Comparison of ENCODE assay signal across 28 cellular contexts in the genomic region with DNA sequence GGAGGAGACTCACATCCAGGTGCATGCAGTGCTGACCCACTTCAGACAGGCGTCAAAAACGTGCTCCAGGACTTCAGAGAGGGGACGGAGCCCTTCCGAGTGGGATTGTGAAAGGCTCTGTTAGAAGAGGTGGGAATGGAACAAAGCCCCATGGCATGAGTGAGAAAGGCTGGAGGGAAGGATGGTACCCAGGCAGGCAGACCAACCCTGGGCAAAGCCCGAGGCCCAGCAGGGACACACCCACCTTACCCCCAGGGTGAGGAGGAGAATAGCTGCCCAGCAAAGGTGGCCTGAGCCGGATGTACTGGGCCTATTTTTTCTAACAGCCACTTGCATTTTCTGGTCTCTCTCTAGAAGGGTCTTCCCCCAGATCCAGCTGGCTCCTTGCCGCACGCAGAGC. TPM values are rescaled to one million over a fixed set of nuclear protein-coding genes. Genes with fewer than 3 reads are reported as not detected.
DNase-seq lines count a peak whose midpoint lies in the region; ATAC-seq and TF ChIP-seq lines count a peak whose summit lies in the region.
"Had no signal": no experiment of that assay in that cellular context is flagged by ENCODE, and none has a peak within 500 bp of the region (broad histone marks: within the 10 kb centered on the region; RNA-seq: fewer than 3 reads in every experiment).

No MANE protein-coding gene starts in this region.

- intact Hi-C loops in lower lobe of right lung (cut with DNase I) (no loop called here), testis (cut with DNase I; ENCODE audit: low total_unique reads) (no loop called here)

- H3K36me3 ChIP-seq in Peyer's patch, result no peaks in the 10 kb centered on the region
- H3K36me3 ChIP-seq in RWPE2 (ENCODE audit: low read depth), result no peaks in the 10 kb centered on the region
- H3K36me3 ChIP-seq in lower lobe of right lung, result no peaks in the 10 kb centered on the region
- H3K36me3 ChIP-seq in suprapubic skin, result no peaks in the 10 kb centered on the region
- no peaks in the 10 kb centered on the region for H3K36me3 ChIP-seq in testis (ENCODE audit: low read depth, missing control alignments)

- H3K4me3 ChIP-seq in Peyer's patch (no peak overlapping the region), RWPE2 (ENCODE audit: severe bottlenecking) (no peak overlapping the region), lower lobe of right lung (no peak overlapping the region), suprapubic skin (no peak overlapping the region), testis (no peak overlapping the region)
- H3K4me3 ChIP-seq: GM12878, GM23248 had no signal

- H3K9me3 ChIP-seq in Peyer's patch, result no peaks in the 10 kb centered on the region
- H3K9me3 ChIP-seq in RWPE2 (ENCODE audit: severe bottlenecking), result no peaks in the 10 kb centered on the region
- H3K9me3 ChIP-seq in lower lobe of right lung, result no peaks in the 10 kb centered on the region
- no peaks in the 10 kb centered on the region for H3K9me3 ChIP-seq in suprapubic skin
- H3K9me3 ChIP-seq in testis, result no peaks in the 10 kb centered on the region

- TF ChIP-seq CTCF in Peyer's patch (IDR thresholded peaks at IDR 0.05), result no peak
- TF ChIP-seq CTCF in RWPE2 (IDR thresholded peaks at IDR 0.05; ENCODE audit: poor library complexity, severe bottlenecking), result no peak
- TF ChIP-seq CTCF in lower lobe of right lung (IDR thresholded peaks at IDR 0.05), result no peak
- TF ChIP-seq CTCF in suprapubic skin (IDR thresholded peaks at IDR 0.05), result no peak
- no peak for TF ChIP-seq CTCF in testis (IDR thresholded peaks at IDR 0.05)

- peak in 2 of 3 donors; percentile 19 to 25 for DNase-seq in Peyer's patch
- peak; percentile 32 for DNase-seq in RWPE2 (ENCODE audit: low spot score)
- DNase-seq in lower lobe of right lung, result peak; percentile 30
- peak; percentile 38 to 66 for DNase-seq in suprapubic skin (ENCODE audit: low spot score in 2 of 2)
- no peak for DNase-seq in testis
- no peak for DNase-seq in DMS 273 treated with DMSO at 0.1 percent for 48 hours (lab: John Stamatoyannopoulos, UW)
- DNase-seq: C1 segment of cervical spinal cord; CD4-positive, alpha-beta memory T cell; COR-L47; DMS79; EL; GDM1; GM23248; H7; Karpas-422; NCI-H1092; NCI-H1436; NCI-H187; NCI-H2081 treated with DMSO at 0.1 percent for 48 hours; NCI-H226; NCI-H510A; SHP77 treated with DMSO at 0.1 percent for 48 hours had no signal

- TF ChIP-seq POLR2A in Peyer's patch (IDR thresholded peaks at IDR 0.05) (no peak), suprapubic skin (IDR thresholded peaks at IDR 0.05) (no peak), testis (IDR thresholded peaks at IDR 0.05) (no peak)

- no peaks in the 10 kb centered on the region for H3K4me1 ChIP-seq in Peyer's patch
- H3K4me1 ChIP-seq in RWPE2 (ENCODE audit: insufficient read depth, poor library complexity, severe bottlenecking), result no peaks in the 10 kb centered on the region
- no peaks in the 10 kb centered on the region for H3K4me1 ChIP-seq in lower lobe of right lung
- no peaks in the 10 kb centered on the region for H3K4me1 ChIP-seq in suprapubic skin
- no peaks in the 10 kb centered on the region for H3K4me1 ChIP-seq in testis

- TF ChIP-seq EP300 in suprapubic skin (IDR thresholded peaks at IDR 0.05), result no peak

- H3K27me3 ChIP-seq in Peyer's patch (no peaks in the 10 kb centered on the region), RWPE2 (ENCODE audit: insufficient read depth, poor library complexity, severe bottlenecking) (no peaks in the 10 kb centered on the region), lower lobe of right lung (ENCODE audit: low read depth) (peaks cover 8% of the 10 kb centered on the region), suprapubic skin (peaks cover 15% of the 10 kb centered on the region), testis (no peaks in the 10 kb centered on the region)

- H3K27ac ChIP-seq in Peyer's patch (no peak overlapping the region), RWPE2 (ENCODE audit: poor library complexity, severe bottlenecking) (no peak overlapping the region), lower lobe of right lung (no peak overlapping the region), suprapubic skin (no peak overlapping the region), testis (no peak overlapping the region)
- H3K27ac ChIP-seq: GM23248, RWPE1 had no signal

- 87% methylated on average over 8 of the region's 8 CpGs for WGBS in suprapubic skin
- 90 to 93% methylated on average over 8 of the region's 8 CpGs for WGBS in testis, 2 donors

- ATAC-seq in RWPE2 (ENCODE audit: low read depth), result no peak
- no peak for ATAC-seq in lower lobe of right lung
- ATAC-seq in HG03442 (IDR thresholded peaks at IDR 0.05; ENCODE audit: unreplicated experiment), result no peak
- ATAC-seq: GM12878, HepG2 had no signal

RNA-seq across cellular contexts. Expression of a gene that starts 14.8 kb away (rescaled TPM):
- total RNA-seq in Peyer's patch, result 1 to 10 TPM in 3 of 4 donors, not detected in 1; 2.1 to 3.8 (median 3.4) TPM
- total RNA-seq in lower lobe of right lung, result not detected
- not detected for total RNA-seq in suprapubic skin
- total RNA-seq in testis, result 1 to 10 TPM in 1 of 2 donors, under 1 TPM in 1; 0.93 to 1.7 TPM
- 0.75 TPM for polyA plus RNA-seq in testis (ENCODE audit: insufficient read depth, low read depth, low replicate concordance)
- total RNA-seq: CD4-positive, alpha-beta memory T cell; GM12878; GM23248; H7; HepG2; HT1080 had no signal
- polyA plus RNA-seq: CD4-positive, alpha-beta memory T cell; GM12878; GM23248; HepG2 had no signal

RNA-seq across cellular contexts. Expression of a gene that starts 18.5 kb away (rescaled TPM):
- under 1 TPM in 1 of 4 donors, not detected in 3; 0.47 TPM for total RNA-seq in Peyer's patch
- not detected for total RNA-seq in lower lobe of right lung
- not detected for total RNA-seq in suprapubic skin
- total RNA-seq in testis, result not detected
- polyA plus RNA-seq in testis (ENCODE audit: insufficient read depth, low read depth, low replicate concordance), result not detected
- total RNA-seq: CD4-positive, alpha-beta memory T cell; GM12878; GM23248; H7; HepG2; HT1080 had no signal
- polyA plus RNA-seq: CD4-positive, alpha-beta memory T cell; GM12878; GM23248; HepG2 had no signal

RNA-seq across cellular contexts. Expression of a gene that starts 50.9 kb away (rescaled TPM):
- not detected for total RNA-seq in Peyer's patch
- total RNA-seq in lower lobe of right lung, result not detected
- total RNA-seq in suprapubic skin, result not detected
- 10 to 100 TPM; 14.8 to 33.5 TPM for total RNA-seq in testis
- 139 TPM for polyA plus RNA-seq in testis (ENCODE audit: insufficient read depth, low read depth, low replicate concordance)
- total RNA-seq: A673; CD4-positive, alpha-beta memory T cell; GM12878; GM23248; H7; HepG2; HT1080 had no signal
- polyA plus RNA-seq: CD4-positive, alpha-beta memory T cell; GM12878; GM23248; HepG2 had no signal

Comparison
In these comparisons a context has a peak if more than half of its experiments do, and no peak if none do; other contexts are left out.
1. DNase-seq: peak in Peyer's patch (2 of 3), RWPE2 (single experiment), lower lobe of right lung (single experiment) and suprapubic skin (2 of 2); none in testis (single experiment) and DMS 273 treated with DMSO at 0.1 percent for 48 hours (single experiment).
2. RNA of a gene that starts 50.9 kb away (total RNA-seq): 14.8 to 33.5 TPM in testis; not detected in Peyer's patch, not detected in lower lobe of right lung (single experiment) and not detected in suprapubic skin; every median in the first group is over 10 times any median in the second.